ENCODE assay signal across 8 cellular contexts in the genomic region with DNA sequence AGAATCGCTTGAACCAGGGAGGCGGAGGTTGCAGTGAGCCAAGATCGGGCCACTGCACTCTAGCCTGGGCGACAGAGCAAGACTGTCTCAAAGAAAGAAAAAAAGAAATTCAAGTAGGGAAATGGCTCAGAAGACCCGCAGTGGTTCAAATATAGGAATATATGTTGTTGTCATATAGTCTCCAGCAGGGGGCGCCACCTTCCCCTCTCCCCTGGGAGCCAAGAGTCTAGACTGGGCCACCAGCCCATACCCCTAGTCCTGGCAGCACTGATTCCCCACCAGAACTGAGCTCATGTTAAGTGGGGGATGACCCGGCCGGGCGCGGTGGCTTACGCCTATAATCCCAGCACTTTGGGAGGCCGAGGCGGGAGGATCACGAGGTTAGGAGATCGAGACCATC. TPM values are rescaled to one million over a fixed set of nuclear protein-coding genes. Genes with fewer than 3 reads are reported as not detected.
A peak's percentile ranks its signal among the peaks of the same experiment; 100 is the strongest.
DNase-seq lines count a peak whose midpoint lies in the region; ATAC-seq and TF ChIP-seq lines count a peak whose summit lies in the region.
"Not testable (repeated sequence)": the region's sequence is repeated elsewhere in the genome, so short reads cannot be mapped to it uniquely, and the experiment has no call there.

No MANE protein-coding gene starts in this region.

- not testable (repeated sequence) for H3K9me3 Mint-ChIP-seq in activated T-cell treated with anti-CD3 and anti-CD28 coated beads, Interleukin-2, amount 50 U/mL, for 4 hours

- H3K36me3 Mint-ChIP-seq in activated T-cell treated with anti-CD3 and anti-CD28 coated beads, Interleukin-2, amount 50 U/mL, for 4 hours (ENCODE audit: insufficient read depth), result not testable (repeated sequence)

- intact Hi-C loops in left colon (cut with DNase I, micrococcal nuclease), result not testable (repeated sequence)

- H3K4me3 Mint-ChIP-seq in activated T-cell treated with anti-CD3 and anti-CD28 coated beads, Interleukin-2, amount 50 U/mL, for 4 hours, result not testable (repeated sequence)

- H3K27ac ChIP-seq in 22Rv1, result peak overlapping the region; percentile 97

- not testable (repeated sequence) for H3K4me1 Mint-ChIP-seq in activated T-cell treated with anti-CD3 and anti-CD28 coated beads, Interleukin-2, amount 50 U/mL, for 4 hours (ENCODE audit: low read depth)

- ATAC-seq in activated T-cell treated with anti-CD3 and anti-CD28 coated beads, Interleukin-2, amount 50 U/mL, for 4 hours, result peak; percentile 82 to 86
- ATAC-seq in left colon, result peak; percentile 74

- H3K27me3 Mint-ChIP-seq in activated T-cell treated with anti-CD3 and anti-CD28 coated beads, Interleukin-2, amount 50 U/mL, for 4 hours (ENCODE audit: low read depth), result not testable (repeated sequence)

- DNase-seq in NCI-H1694 (lab: John Stamatoyannopoulos, UW) (peak; percentile 79), T-helper 2 cell (peak; percentile 19 to 69 (median 39)), left colon (peak in 1 of 2 donors; percentile 68)
- DNase-seq in activated T-cell treated with anti-CD3 and anti-CD28 coated beads, Interleukin-2, amount 50 U/mL, for 4 hours, result peak; percentile 54
- DNase-seq in effector CD8-positive, alpha-beta T cell (lab: John Stamatoyannopoulos, UW), result peak; percentile 30
- DNase-seq in stimulated activated CD4-positive, alpha-beta T cell treated with anti-CD3 and anti-CD28 coated beads, Interleukin-1b, Interleukin-23, amount 100 ng/mL, for 48 hours, result peak; percentile 66

- TF ChIP-seq CTCF in 22Rv1 (IDR thresholded peaks at IDR 0.05) (peak; percentile 74), GM12874 (IDR thresholded peaks at IDR 0.05; ENCODE audit: insufficient read depth, low read depth, low read length) (peak; percentile 67)

RNA-seq across cellular contexts. Expression of a gene that starts 6.1 kb away (rescaled TPM):
- 10 to 100 TPM; 23.5 to 26.4 (median 24.9) TPM for total RNA-seq in activated T-cell treated with anti-CD3 and anti-CD28 coated beads, Interleukin-2, amount 50 U/mL, for 4 hours
- total RNA-seq in left colon, result 10 to 100 TPM; 28.9 to 33.0 TPM

RNA-seq across cellular contexts. Expression of a gene that starts 6.1 kb away (rescaled TPM):
- total RNA-seq in activated T-cell treated with anti-CD3 and anti-CD28 coated beads, Interleukin-2, amount 50 U/mL, for 4 hours, result 10 to 100 TPM; 79.8 to 81.3 (median 80.8) TPM
- total RNA-seq in left colon, result 10 to 100 TPM; 30.8 to 33.9 TPM

RNA-seq across cellular contexts. Expression of a gene that starts 48.9 kb away (rescaled TPM):
- total RNA-seq in activated T-cell treated with anti-CD3 and anti-CD28 coated beads, Interleukin-2, amount 50 U/mL, for 4 hours, result 10 to 100 TPM; 48.3 to 62.9 (median 59.3) TPM
- total RNA-seq in left colon, result 10 to 100 TPM; 82.4 to 91.5 TPM

RNA-seq across cellular contexts. Expression of a gene that starts 54.2 kb away (rescaled TPM):
- total RNA-seq in activated T-cell treated with anti-CD3 and anti-CD28 coated beads, Interleukin-2, amount 50 U/mL, for 4 hours, result 10 to 100 TPM; 20.7 to 24.5 (median 21.8) TPM
- 1 to 10 TPM; 6.3 to 7.5 TPM for total RNA-seq in left colon
